ENCODE assay signal across 9 cellular contexts in the genomic region with DNA sequence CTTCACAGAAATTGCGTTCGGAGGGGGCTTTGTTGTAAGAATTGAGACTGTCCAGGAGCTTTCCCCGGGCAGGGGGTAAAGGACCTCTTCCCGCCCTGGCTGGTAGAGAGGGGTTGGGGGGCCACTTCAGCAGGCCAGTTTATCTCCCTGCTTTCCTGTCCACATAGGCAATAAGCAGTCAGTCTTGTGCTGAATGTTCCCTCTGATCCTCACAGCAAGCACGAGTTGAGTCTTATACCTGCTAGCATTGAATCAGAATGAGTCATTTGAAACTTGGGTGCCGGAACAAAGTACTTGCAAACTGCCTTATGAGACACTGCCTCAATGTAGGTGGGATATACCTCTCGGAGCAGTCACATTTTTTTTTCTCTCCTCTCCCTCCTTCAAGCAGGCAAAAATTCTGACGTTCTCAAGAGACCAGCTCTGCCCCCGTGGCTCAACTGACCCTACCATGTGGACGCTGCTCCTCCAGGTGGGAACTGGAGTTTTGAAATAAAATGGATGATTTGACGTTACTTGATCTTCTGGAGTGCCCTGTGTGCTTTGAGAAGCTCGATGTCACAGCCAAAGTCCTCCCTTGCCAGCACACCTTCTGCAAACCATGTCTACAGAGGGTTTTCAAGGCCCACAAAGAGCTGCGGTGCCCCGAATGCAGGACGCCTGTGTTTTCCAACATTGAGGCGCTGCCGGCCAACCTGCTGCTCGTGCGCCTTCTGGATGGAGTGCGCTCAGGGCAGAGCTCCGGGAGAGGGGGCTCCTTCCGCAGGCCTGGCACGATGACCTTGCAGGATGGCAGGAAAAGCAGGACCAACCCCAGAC. TPM values are rescaled to one million over a fixed set of nuclear protein-coding genes. Genes with fewer than 3 reads are reported as not detected.
A peak's percentile ranks its signal among the peaks of the same experiment; 100 is the strongest.
DNase-seq lines count a peak whose midpoint lies in the region; ATAC-seq, FAIRE-seq and TF ChIP-seq lines count a peak whose summit lies in the region.
"Had no signal": no experiment of that assay in that cellular context is flagged by ENCODE, and none has a peak within 500 bp of the region (broad histone marks: within the 10 kb centered on the region; RNA-seq: fewer than 3 reads in every experiment).

No MANE protein-coding gene starts in this region.

- H3K9ac ChIP-seq in GM12878 (ENCODE audit: control insufficient read depth, insufficient read depth, low read length) (no peak overlapping the region), mucosa of rectum (ENCODE audit: low read depth in 1 of 2, low read length in 2 of 2) (peak overlapping the region; percentile 74 to 83)

- H4K20me1 ChIP-seq in GM12878 (ENCODE audit: control insufficient read depth, insufficient read depth) = no peaks in the 10 kb centered on the region

- RAD21 ChIA-PET in GM12878 (lab: Charles Lee; ENCODE audit: unreplicated experiment) = no interaction called here

- SMC1A ChIA-PET in GM12878 (lab: Charles Lee; ENCODE audit: uncharacterized antibody, unreplicated experiment) = no interaction called here

- intact Hi-C loops in GM12878 (cut with micrococcal nuclease; ENCODE audit: unreplicated experiment) = no loop called here
- intact Hi-C loops in ovary (cut with DNase I) = no loop called here

- CTCF ChIA-PET in GM12878 (lab: Yijun Ruan, JAX) = no interaction called here

- TF ChIP-seq EP300 in GM12878 (IDR thresholded peaks at IDR 0.05; ENCODE audit: borderline replicate concordance in 1 of 2, control insufficient read depth in 1 of 2, low read depth in 2 of 2, low read length in 2 of 2) (no peak), ovary (IDR thresholded peaks at IDR 0.05) (no peak)

- no peaks in the 10 kb centered on the region for H3K79me2 ChIP-seq in GM12878 (ENCODE audit: control insufficient read depth, insufficient read depth, low read length)

- BruUV-seq in GM12878 (replicated peaks; lab: Mats Ljungman, UMichigan) = no TSS peak

- 25% methylated on average over 23 of the region's 23 CpGs for WGBS in GM12878 (ENCODE audit: insufficient coverage, insufficient replicate concordance, low lambda C conversion rate, missing lambda C conversion rate)
- WGBS in ovary, 3 donors = 78 to 82% (median 80%) methylated on average over 23 of the region's 23 CpGs

- no peak overlapping the region for H3K4me2 ChIP-seq in GM12878 (ENCODE audit: control insufficient read depth, insufficient read depth)

- FAIRE-seq in GM12878 (lab: Jason Lieb, UNC) = no peak

- POLR2A ChIA-PET in GM12878 (lab: Charles Lee) = no interaction called here

- peak; percentile 26 for DNase-seq in G401 (ENCODE audit: low spot score)
- no peak for DNase-seq in GM12878 (ENCODE audit: low read depth, low spot score)
- DNase-seq in GM03348 (ENCODE audit: low spot score) = no peak
- no peak for DNase-seq in ovary
- DNase-seq in NCI-H524 treated with DMSO at 0.1 percent for 48 hours (lab: John Stamatoyannopoulos, UW) = no peak
- no peak for DNase-seq in epidermal melanocyte (ENCODE audit: insufficient read length, low spot score)

- in situ Hi-C loops in G401 (cut with HindIII; ENCODE audit: low sequenced_read_pairs) = loop anchor here (5.0 kb wide), 1 partner anchor 70 kb away; no protein-coding TSS in a partner anchor
- in situ Hi-C loops in GM12878 (cut with MboI) = no loop called here

- TF ChIP-seq CTCF in GM12878 (IDR thresholded peaks at IDR 0.05 in 2 of 3, conservative IDR thresholded peaks at IDR 0.05 in 1 of 3; ENCODE audit: control insufficient read depth in 2 of 3, extremely low read depth in 1 of 3, insufficient read depth in 1 of 3, low read depth in 3 of 3, low read length in 3 of 3) (no peak), ovary (IDR thresholded peaks at IDR 0.05) (no peak)

- H3K4me1 ChIP-seq in GM12878 (ENCODE audit: control insufficient read depth, insufficient read depth, low read length) = no peaks in the 10 kb centered on the region
- peaks cover 19 to 51% of the 10 kb centered on the region in 2 donors for H3K4me1 ChIP-seq in mucosa of rectum (ENCODE audit: control insufficient read depth in 2 of 2, insufficient read depth in 2 of 2, low read length in 2 of 2)
- H3K4me1 ChIP-seq in ovary (ENCODE audit: insufficient read depth) = peaks cover 2% of the 10 kb centered on the region

- TF ChIP-seq POLR2A in GM12878 (IDR thresholded peaks at IDR 0.05; ENCODE audit: low read depth, low read length) (no peak), ovary (IDR thresholded peaks at IDR 0.05) (no peak)

- no peak overlapping the region for H3K27ac ChIP-seq in GM12878 (ENCODE audit: control insufficient read depth, insufficient read depth)
- H3K27ac ChIP-seq in mucosa of rectum (ENCODE audit: low read depth in 2 of 2, low read length in 2 of 2) = peak overlapping the region; percentile 79 to 80
- H3K27ac ChIP-seq in ovary = no peak overlapping the region

- no peak for TF ChIP-seq RAD21 in GM12878 (IDR thresholded peaks at IDR 0.05; ENCODE audit: insufficient read depth, low read depth, low read length)

- ATAC-seq in HG02973 (IDR thresholded peaks at IDR 0.05; ENCODE audit: unreplicated experiment) (peak; percentile 63), GM12878 (peak; percentile 52)

- H3K9me3 ChIP-seq in GM12878 (replicated peaks; ENCODE audit: control insufficient read depth, insufficient read depth, low read length) (no peaks in the 10 kb centered on the region), mucosa of rectum (ENCODE audit: control insufficient read depth in 2 of 2, low read length in 2 of 2) (no peaks in the 10 kb centered on the region), ovary (no peaks in the 10 kb centered on the region)
- H3K9me3 ChIP-seq: upper lobe of left lung had no signal

- H3K36me3 ChIP-seq in GM12878 (ENCODE audit: control insufficient read depth in 2 of 2, insufficient read depth in 2 of 2, low read length in 1 of 2) (no peaks in the 10 kb centered on the region), mucosa of rectum (ENCODE audit: control insufficient read depth in 2 of 2, insufficient read depth in 2 of 2, low read length in 2 of 2) (no peaks in the 10 kb centered on the region), ovary (no peaks in the 10 kb centered on the region)
- H3K36me3 ChIP-seq: upper lobe of left lung had no signal

- no peak overlapping the region for H2AFZ ChIP-seq in GM12878 (ENCODE audit: control insufficient read depth, low read depth, low read length)

- H3K4me3 ChIP-seq in GM12878 (no peak overlapping the region), mucosa of rectum (ENCODE audit: low read length in 2 of 2) (peak overlapping the region; percentile 69 to 81), ovary (no peak overlapping the region)

- H3K27me3 ChIP-seq in GM12878 (replicated peaks in 1 of 2; ENCODE audit: control insufficient read depth in 2 of 2, insufficient read depth in 2 of 2, low read length in 1 of 2) (peaks cover 0 to 3% of the 10 kb centered on the region in 2 experiments; a peak in 2 of 4 replicates), mucosa of rectum (ENCODE audit: control insufficient read depth in 2 of 2, insufficient read depth in 2 of 2, low read length in 2 of 2) (no peaks in the 10 kb centered on the region), ovary (no peaks in the 10 kb centered on the region)
- H3K27me3 ChIP-seq: upper lobe of left lung had no signal

TF ChIP-seq in GM12878, 131 proteins besides CTCF, POLR2A, EP300 and RAD21 (continues in another document):
- TF ChIP-seq NRF1 (conservative IDR thresholded peaks at IDR 0.05; ENCODE audit: low read depth, low read length) (no peak), YY1 (IDR thresholded peaks at IDR 0.05; ENCODE audit: low read depth, low read length) (no peak), ZBED1 (IDR thresholded peaks at IDR 0.05; ENCODE audit: borderline replicate concordance) (no peak), HDAC6 (IDR thresholded peaks at IDR 0.05; ENCODE audit: unreplicated experiment) (no peak), STAT3 (IDR thresholded peaks at IDR 0.05; ENCODE audit: low read depth, low read length) (no peak)
- TF ChIP-seq, protein P1, sequence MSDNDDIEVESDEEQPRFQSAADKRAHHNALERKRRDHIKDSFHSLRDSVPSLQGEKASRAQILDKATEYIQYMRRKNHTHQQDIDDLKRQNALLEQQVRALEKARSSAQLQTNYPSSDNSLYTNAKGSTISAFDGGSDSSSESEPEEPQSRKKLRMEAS (IDR thresholded peaks at IDR 0.05; ENCODE audit: low read depth, low read length) = no peak

RNA-seq across cellular contexts. Expression of a gene that starts 1.3 kb away (rescaled TPM):
- 11.1 and 14.6 TPM in 2 replicates for total RNA-seq in G401 (2014; rRNA removed; shearing (Covaris generic))
- total RNA-seq in GM12878 (2013; cell fraction: nucleolus; rRNA removed) = not detected in 2 replicates
- not detected in 2 replicates for total RNA-seq in GM12878 (2014; rRNA removed)
- not detected in 2 replicates for total RNA-seq in GM12878 (2014; rRNA removed; fragmentation: Illumina TruSeq; extraction: Trizol)
- 0.15 and 0.19 TPM in 2 replicates for total RNA-seq in GM12878 (2021)
- not detected for polyA plus RNA-seq in GM12878 (2011; ENCODE audit: low read depth)
- not detected in 2 replicates for polyA plus RNA-seq in GM12878 (2011; rRNA removed)
- polyA plus RNA-seq in GM12878 (2011; cell fraction: cytosol; rRNA removed) = not detected in 2 replicates
- polyA plus RNA-seq in GM12878 (2011; cell fraction: nucleus; rRNA removed) = not detected in 2 replicates
- polyA plus RNA-seq in GM12878 (2012) = not detected in 2 replicates
- not detected in 2 replicates for polyA plus RNA-seq in GM12878 (2014; fragmentation: Illumina TruSeq; extraction: Trizol)
- not detected for polyA plus RNA-seq in GM12878 (2014; fragmentation: Nextera tagmentation; extraction: Ambion mirVana)
- polyA plus RNA-seq in GM12878 (2014; rRNA removed) = not detected in 2 replicates
- not detected for polyA plus RNA-seq in GM12878 (2016; fragmentation: Nextera tagmentation; extraction: Ambion mirVana)
- not detected in 2 replicates for polyA minus RNA-seq in GM12878 (2011; rRNA and poly(A)+ RNA removed)
- polyA minus RNA-seq in GM12878 (2011; cell fraction: cytosol; rRNA and poly(A)+ RNA removed) = not detected in 2 replicates
- not detected in 2 replicates for polyA minus RNA-seq in GM12878 (2011; cell fraction: nucleus; rRNA and poly(A)+ RNA removed)
- total RNA-seq in ovary = 1 to 10 TPM in 3 of 7 donors, under 1 TPM in 4; 0.30 to 6.5 (median 0.81) TPM
- polyA plus RNA-seq in ovary = 1 to 10 TPM in 1 of 2 donors, under 1 TPM in 1; 0.52 to 1.5 TPM

Comparison
In these comparisons a context has a peak if more than half of its experiments do, and no peak if none do; other contexts are left out.
1. H3K27ac ChIP-seq: peak in mucosa of rectum (2 of 2); none in GM12878 (single experiment) and ovary (0 of 2).
2. H3K4me3 ChIP-seq: peak in mucosa of rectum (2 of 2); none in GM12878 (single experiment) and ovary (single experiment).